ENCODE assay signal across 15 cellular contexts in genomic region chr1:17930635-17931034, GRCh38.
DNase-seq lines count a peak whose midpoint lies in the region; ATAC-seq and TF ChIP-seq lines count a peak whose summit lies in the region.
"Had no signal": no experiment of that assay in that cellular context is flagged by ENCODE, and none has a peak within 500 bp of the region (broad histone marks: within the 10 kb centered on the region; RNA-seq: fewer than 3 reads in every experiment).

No MANE protein-coding gene starts in this region.

- H3K27ac Mint-ChIP-seq in chondrocyte (ENCODE audit: unreplicated experiment) = no peak overlapping the region
- H3K27ac Mint-ChIP-seq: B cell; CD4-positive, alpha-beta memory T cell had no signal

- no peak overlapping the region for H3K27ac ChIP-seq in spleen
- H3K27ac ChIP-seq in osteoblast (ENCODE audit: low read depth, low read length) = no peak overlapping the region
- H3K27ac ChIP-seq: C4-2B had no signal

- 51 to 68% (median 59%) methylated on average over 4 of the region's 4 CpGs for WGBS in spleen, 5 donors

- TF ChIP-seq CTCF in chondrocyte (IDR thresholded peaks at IDR 0.05) = no peak
- no peak for TF ChIP-seq CTCF in spleen (IDR thresholded peaks at IDR 0.05 in 8 of 11, conservative IDR thresholded peaks at IDR 0.05 in 3 of 11)
- no peak for TF ChIP-seq CTCF in osteoblast (IDR thresholded peaks at IDR 0.05; ENCODE audit: extremely low read depth, low read depth, low read length)

- intact Hi-C loops in cardiac septum (cut with DNase I) (no loop called here), left ventricle myocardium superior (cut with micrococcal nuclease) (no loop called here), spleen (cut with DNase I; ENCODE audit: low total_unique reads) (no loop called here)

- H3K4me1 Mint-ChIP-seq in chondrocyte (ENCODE audit: low read depth) = no peaks in the 10 kb centered on the region
- H3K4me1 Mint-ChIP-seq: B cell; CD4-positive, alpha-beta memory T cell had no signal

- no peak overlapping the region for H3K4me2 ChIP-seq in osteoblast (ENCODE audit: insufficient read depth, low read length)

- H3K4me3 Mint-ChIP-seq in chondrocyte (ENCODE audit: unreplicated experiment) = no peak overlapping the region
- H3K4me3 Mint-ChIP-seq: B cell; CD4-positive, alpha-beta memory T cell had no signal

- TF ChIP-seq POLR2A in spleen (IDR thresholded peaks at IDR 0.05) = no peak

- H3K79me2 ChIP-seq in osteoblast (ENCODE audit: insufficient read depth, low read length) = no peaks in the 10 kb centered on the region

- no peak overlapping the region for H2AFZ ChIP-seq in osteoblast (ENCODE audit: low read length)

- H3K27me3 Mint-ChIP-seq in chondrocyte (ENCODE audit: low read depth) = peaks cover 14% of the 10 kb centered on the region

- no peaks in the 10 kb centered on the region for H4K20me1 ChIP-seq in osteoblast (ENCODE audit: insufficient read depth, low read length)

- peaks cover 0 to 11% (median 0%) of the 10 kb centered on the region in 8 donors for H3K9me3 ChIP-seq in spleen
- H3K9me3 ChIP-seq in osteoblast (ENCODE audit: low read depth, low read length) = no peaks in the 10 kb centered on the region

- no peaks in the 10 kb centered on the region for H3K36me3 Mint-ChIP-seq in chondrocyte (ENCODE audit: low read depth)
- H3K36me3 Mint-ChIP-seq: CD4-positive, alpha-beta memory T cell had no signal

- H3K27me3 ChIP-seq in spleen (replicated peaks in 1 of 7) (peaks cover 0 to 90% (median 4%) of the 10 kb centered on the region in 7 donors), H7 (ENCODE audit: control insufficient read depth, insufficient read depth, low read length) (no peaks in the 10 kb centered on the region; the same call in 1 of the 2 replicates), osteoblast (ENCODE audit: insufficient read depth, low read length) (peaks cover 2% of the 10 kb centered on the region)

- H3K4me3 ChIP-seq in spleen (no peak overlapping the region), H7 (ENCODE audit: insufficient read depth, low read depth, low read length) (no peak overlapping the region), osteoblast (ENCODE audit: insufficient read depth, low read length) (no peak overlapping the region)

- no peaks in the 10 kb centered on the region for H3K4me1 ChIP-seq in spleen
- H3K4me1 ChIP-seq in osteoblast (ENCODE audit: insufficient read depth, low read length) = no peaks in the 10 kb centered on the region

- peak; percentile 97 for ATAC-seq in left ventricle myocardium superior
- ATAC-seq: HCT116 had no signal

- H3K36me3 ChIP-seq in spleen (no peaks in the 10 kb centered on the region), H7 (replicated peaks; ENCODE audit: control insufficient read depth, insufficient read depth, low read length) (no peaks in the 10 kb centered on the region), osteoblast (ENCODE audit: insufficient read depth, low read length) (no peaks in the 10 kb centered on the region)

- DNase-seq in chondrocyte (ENCODE audit: low spot score) = peak; percentile 25
- peak; percentile 76 for DNase-seq in cardiac septum (ENCODE audit: low spot score)
- DNase-seq in left ventricle myocardium superior = peak; percentile 50
- DNase-seq in spleen = peak; percentile 32
- no peak for DNase-seq in H7
- DNase-seq in osteoblast (ENCODE audit: insufficient read length, low spot score, missing footprints) = no peak
- no peak for DNase-seq in activated effector memory CD4-positive, alpha-beta T cell treated with anti-CD3 and anti-CD28 coated beads, Interleukin-2, amount 50 U/mL, for 16 hours
- DNase-seq: ACHN; CD4-positive, alpha-beta memory T cell; DND-41; GDM1; IMR-90 had no signal

- peaks cover 6% of the 10 kb centered on the region for H3K9me3 Mint-ChIP-seq in chondrocyte (ENCODE audit: low read depth)

Comparison
In these comparisons a context has a peak if more than half of its experiments do, and no peak if none do; other contexts are left out.
1. DNase-seq: peak in chondrocyte (single experiment), cardiac septum (single experiment), left ventricle myocardium superior (single experiment) and spleen (single experiment); none in H7 (single experiment), osteoblast (single experiment) and activated effector memory CD4-positive, alpha-beta T cell treated with anti-CD3 and anti-CD28 coated beads, Interleukin-2, amount 50 U/mL, for 16 hours (single experiment).